ENCODE assay signal across 10 cellular contexts in the genomic region with DNA sequence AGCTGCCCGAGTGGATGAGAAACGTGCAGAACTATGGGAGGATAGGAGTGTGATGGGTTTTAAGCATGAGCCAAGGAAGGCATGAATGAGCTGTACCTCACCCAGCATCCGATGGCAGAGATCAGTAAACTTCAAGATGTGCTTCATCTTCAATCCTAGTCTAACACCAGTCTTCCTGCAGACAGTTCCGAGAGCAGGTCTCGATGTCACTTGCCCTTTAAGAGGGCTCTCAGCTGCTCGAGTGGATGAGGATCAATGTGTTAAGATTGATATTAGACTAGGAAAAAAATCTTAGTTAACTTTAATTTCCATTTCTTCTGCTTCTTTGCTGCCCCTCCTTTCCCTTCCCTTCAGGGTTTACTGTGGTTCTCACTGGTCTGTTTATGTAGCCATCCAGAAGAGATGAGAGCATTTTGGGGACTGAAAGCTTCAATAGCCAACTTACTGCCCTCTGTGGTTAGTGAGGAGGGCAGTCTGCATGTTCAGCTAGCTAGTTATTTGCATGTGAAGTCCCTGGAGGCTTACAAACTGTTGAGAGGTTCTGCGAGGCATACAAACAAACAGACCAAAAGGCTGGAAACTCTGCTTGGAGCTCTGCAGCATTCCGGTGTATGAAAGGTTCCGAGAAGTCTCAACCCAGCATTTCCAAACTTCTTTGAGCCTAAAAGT. TPM values are rescaled to one million over a fixed set of nuclear protein-coding genes. Genes with fewer than 3 reads are reported as not detected.
DNase-seq lines count a peak whose midpoint lies in the region; ATAC-seq and TF ChIP-seq lines count a peak whose summit lies in the region.
"Had no signal": no experiment of that assay in that cellular context is flagged by ENCODE, and none has a peak within 500 bp of the region (broad histone marks: within the 10 kb centered on the region; RNA-seq: fewer than 3 reads in every experiment).

No MANE protein-coding gene starts in this region.

- no peaks in the 10 kb centered on the region for H3K9me3 ChIP-seq in MG63
- H3K9me3 ChIP-seq: testis had no signal

- DNase-seq in fibroblast of peridontal ligament (ENCODE audit: extremely low read depth): peak; percentile 67
- DNase-seq in MG63: no peak
- DNase-seq in occipital lobe (lab: John Stamatoyannopoulos, UW): no peak
- DNase-seq in dedifferentiated amniotic fluid mesenchymal stem cell (ENCODE audit: extremely low spot score): no peak
- no peak for DNase-seq in glomerular visceral epithelial cell (ENCODE audit: extremely low spot score)
- DNase-seq: T-cell, testis had no signal

- H3K27me3 ChIP-seq in MG63: no peaks in the 10 kb centered on the region
- H3K27me3 ChIP-seq: testis had no signal

- ATAC-seq in GM18505 (IDR thresholded peaks at IDR 0.05; ENCODE audit: unreplicated experiment): peak; percentile 53
- peak; percentile 90 for ATAC-seq in GM21423 (IDR thresholded peaks at IDR 0.05; ENCODE audit: unreplicated experiment)
- peak; percentile 73 for ATAC-seq in HG03139 (IDR thresholded peaks at IDR 0.05; ENCODE audit: unreplicated experiment)
- ATAC-seq: T-cell had no signal

- no peak overlapping the region for H3K4me3 ChIP-seq in MG63
- H3K4me3 ChIP-seq: testis had no signal

- TF ChIP-seq POLR2A in GM18505 (IDR thresholded peaks at IDR 0.05; ENCODE audit: borderline replicate concordance, extremely low read depth, insufficient read depth, insufficient read length): no peak

- H3K36me3 ChIP-seq in MG63: no peaks in the 10 kb centered on the region; the same call in 1 of the 2 replicates

RNA-seq across cellular contexts. Expression of a gene that starts 15.3 kb away (rescaled TPM):
- total RNA-seq in MG63 (2014; rRNA removed; shearing (Covaris generic); ENCODE audit: low replicate concordance): 18.4 and 20.5 TPM in 2 replicates
- total RNA-seq in occipital lobe: 75.2 TPM

RNA-seq across cellular contexts. Expression of a gene that starts 36.2 kb away (rescaled TPM):
- 29.8 and 33.5 TPM in 2 replicates for total RNA-seq in MG63 (2014; rRNA removed; shearing (Covaris generic); ENCODE audit: low replicate concordance)
- 46.5 TPM for total RNA-seq in occipital lobe

RNA-seq across cellular contexts. Expression of a gene that starts 45.7 kb away (rescaled TPM):
- 172 and 175 TPM in 2 replicates for total RNA-seq in MG63 (2014; rRNA removed; shearing (Covaris generic); ENCODE audit: low replicate concordance)
- total RNA-seq in occipital lobe: 89.7 TPM
